In the genomic region with DNA sequence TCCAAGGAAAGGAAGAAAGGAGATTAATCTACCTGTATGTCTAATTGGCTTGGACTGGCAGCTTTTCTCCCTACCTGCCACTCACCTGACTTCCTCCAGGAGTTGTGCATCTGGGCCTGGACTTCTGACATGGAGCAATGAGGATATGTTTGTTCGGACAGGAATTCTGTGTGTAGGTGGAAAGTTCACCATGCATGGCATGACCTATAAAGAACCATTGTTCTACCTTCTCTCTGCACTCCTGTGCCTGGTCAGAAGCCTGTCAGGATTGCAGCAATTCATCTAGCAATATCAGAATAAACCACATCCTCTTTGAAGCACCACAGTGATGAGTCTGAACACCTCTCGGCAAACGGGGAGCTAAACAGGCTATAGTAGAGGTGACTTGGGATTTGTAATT, we compare ENCODE assay signal across 1 cellular context.
A peak's percentile ranks its signal among the peaks of the same experiment; 100 is the strongest.
TF ChIP-seq lines count a peak whose summit lies in the region.

No MANE protein-coding gene starts in this region.

TF ChIP-seq in HepG2, 621 proteins besides CTCF, POLR2A, EP300 and RAD21 (continued from another document and continues in another):
- TF ChIP-seq MBD4 (IDR thresholded peaks at IDR 0.05; ENCODE audit: borderline replicate concordance, low read length) (no peak), RFXANK (CRISPR knock-in tag; IDR thresholded peaks at IDR 0.05) (no peak), ZNF3 (CRISPR knock-in tag; IDR thresholded peaks at IDR 0.05) (no peak), ZNF431 (CRISPR knock-in tag; IDR thresholded peaks at IDR 0.05; ENCODE audit: borderline replicate concordance, low read depth) (no peak), SOX5 (CRISPR knock-in tag; IDR thresholded peaks at IDR 0.05; ENCODE audit: borderline replicate concordance) (peak; percentile 87), ATRX (CRISPR knock-in tag; IDR thresholded peaks at IDR 0.05; ENCODE audit: borderline replicate concordance) (no peak), ZBTB7B (CRISPR knock-in tag; IDR thresholded peaks at IDR 0.05) (no peak), HNRNPH1 (optimal IDR thresholded peaks at IDR 0.05; ENCODE audit: low read depth, low read length) (no peak), ZMYM4 (CRISPR knock-in tag; IDR thresholded peaks at IDR 0.05) (0 out of 2 replicates have a peak, but pooled peaks have one; percentile 31), HMG20A (CRISPR knock-in tag; IDR thresholded peaks at IDR 0.05; ENCODE audit: borderline replicate concordance) (no peak), RARA (CRISPR knock-in tag; IDR thresholded peaks at IDR 0.05) (no peak), JUND (CRISPR knock-in tag; IDR thresholded peaks at IDR 0.05) (0 out of 2 replicates have a peak, but pooled peaks have one; percentile 39), FOXA1 (IDR thresholded peaks at IDR 0.05) (no peak), FOXA1 (CRISPR knock-in tag; IDR thresholded peaks at IDR 0.05) (no peak), PLRG1 (conservative IDR thresholded peaks at IDR 0.05) (no peak), HOXA9 (CRISPR knock-in tag; IDR thresholded peaks at IDR 0.05; ENCODE audit: borderline replicate concordance) (no peak), PAF1 (CRISPR knock-in tag; IDR thresholded peaks at IDR 0.05) (no peak), KMT2A (CRISPR knock-in tag; IDR thresholded peaks at IDR 0.05) (no peak), ZNF749 (CRISPR knock-in tag; IDR thresholded peaks at IDR 0.05; ENCODE audit: borderline replicate concordance) (no peak), RCOR2 (CRISPR knock-in tag; IDR thresholded peaks at IDR 0.05) (no peak), FLYWCH1 (CRISPR knock-in tag; IDR thresholded peaks at IDR 0.05) (no peak), ZNF644 (CRISPR knock-in tag; IDR thresholded peaks at IDR 0.05; ENCODE audit: low read depth) (peak; percentile 74), HOXA7 (CRISPR knock-in tag; IDR thresholded peaks at IDR 0.05) (no peak), LCORL (IDR thresholded peaks at IDR 0.05) (no peak), LCORL (CRISPR knock-in tag; IDR thresholded peaks at IDR 0.05) (no peak), HNF4G (IDR thresholded peaks at IDR 0.05; ENCODE audit: borderline replicate concordance, low read depth, low read length) (peak; percentile 64), HNF4G (CRISPR knock-in tag; IDR thresholded peaks at IDR 0.05; ENCODE audit: borderline replicate concordance, low read depth) (no peak), TP53 (CRISPR knock-in tag; conservative IDR thresholded peaks at IDR 0.05) (no peak), HOXA5 (CRISPR knock-in tag; IDR thresholded peaks at IDR 0.05) (no peak), GATAD2A (CRISPR knock-in tag; IDR thresholded peaks at IDR 0.05) (0 out of 2 replicates have a peak, but pooled peaks have one; percentile 30), KLF16 (CRISPR knock-in tag; IDR thresholded peaks at IDR 0.05) (no peak), ZNF768 (CRISPR knock-in tag; IDR thresholded peaks at IDR 0.05) (no peak), POGZ (CRISPR knock-in tag; IDR thresholded peaks at IDR 0.05) (0 out of 2 replicates have a peak, but pooled peaks have one; percentile 30), GABPB1 (CRISPR knock-in tag; IDR thresholded peaks at IDR 0.05) (no peak), ZKSCAN8 (CRISPR knock-in tag; IDR thresholded peaks at IDR 0.05; ENCODE audit: borderline replicate concordance) (no peak), ZNF709 (CRISPR knock-in tag; IDR thresholded peaks at IDR 0.05) (no peak)
- TF ChIP-seq, protein P1, sequence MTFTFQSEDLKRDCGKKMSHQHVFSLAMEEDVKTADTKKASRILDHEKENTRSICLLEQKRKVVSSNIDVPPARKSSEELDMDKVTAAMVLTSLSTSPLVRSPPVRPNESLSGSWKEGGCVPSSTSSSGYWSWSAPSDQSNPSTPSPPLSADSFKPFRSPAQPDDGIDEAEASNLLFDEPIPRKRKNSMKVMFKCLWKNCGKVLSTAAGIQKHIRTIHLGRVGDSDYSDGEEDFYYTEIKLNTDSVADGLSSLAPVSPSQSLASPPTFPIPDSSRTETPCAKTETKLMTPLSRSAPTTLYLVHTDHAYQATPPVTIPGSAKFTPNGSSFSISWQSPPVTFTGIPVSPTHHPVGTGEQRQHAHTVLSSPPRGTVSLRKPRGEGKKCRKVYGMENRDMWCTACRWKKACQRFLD (CRISPR knock-in tag; IDR thresholded peaks at IDR 0.05; ENCODE audit: borderline replicate concordance) = no peak
- TF ChIP-seq, protein P2, sequence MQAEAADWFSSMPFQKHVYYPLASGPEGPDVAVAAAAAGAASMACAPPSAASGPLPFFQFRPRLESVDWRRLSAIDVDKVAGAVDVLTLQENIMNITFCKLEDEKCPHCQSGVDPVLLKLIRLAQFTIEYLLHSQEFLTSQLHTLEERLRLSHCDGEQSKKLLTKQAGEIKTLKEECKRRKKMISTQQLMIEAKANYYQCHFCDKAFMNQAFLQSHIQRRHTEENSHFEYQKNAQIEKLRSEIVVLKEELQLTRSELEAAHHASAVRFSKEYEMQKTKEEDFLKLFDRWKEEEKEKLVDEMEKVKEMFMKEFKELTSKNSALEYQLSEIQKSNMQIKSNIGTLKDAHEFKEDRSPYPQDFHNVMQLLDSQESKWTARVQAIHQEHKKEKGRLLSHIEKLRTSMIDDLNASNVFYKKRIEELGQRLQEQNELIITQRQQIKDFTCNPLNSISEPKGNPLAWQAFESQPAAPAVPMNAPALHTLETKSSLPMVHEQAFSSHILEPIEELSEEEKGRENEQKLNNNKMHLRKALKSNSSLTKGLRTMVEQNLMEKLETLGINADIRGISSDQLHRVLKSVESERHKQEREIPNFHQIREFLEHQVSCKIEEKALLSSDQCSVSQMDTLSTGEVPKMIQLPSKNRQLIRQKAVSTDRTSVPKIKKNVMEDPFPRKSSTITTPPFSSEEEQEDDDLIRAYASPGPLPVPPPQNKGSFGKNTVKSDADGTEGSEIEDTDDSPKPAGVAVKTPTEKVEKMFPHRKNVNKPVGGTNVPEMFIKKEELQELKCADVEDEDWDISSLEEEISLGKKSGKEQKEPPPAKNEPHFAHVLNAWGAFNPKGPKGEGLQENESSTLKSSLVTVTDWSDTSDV (CRISPR knock-in tag; IDR thresholded peaks at IDR 0.05) = no peak
- TF ChIP-seq, protein P3, sequence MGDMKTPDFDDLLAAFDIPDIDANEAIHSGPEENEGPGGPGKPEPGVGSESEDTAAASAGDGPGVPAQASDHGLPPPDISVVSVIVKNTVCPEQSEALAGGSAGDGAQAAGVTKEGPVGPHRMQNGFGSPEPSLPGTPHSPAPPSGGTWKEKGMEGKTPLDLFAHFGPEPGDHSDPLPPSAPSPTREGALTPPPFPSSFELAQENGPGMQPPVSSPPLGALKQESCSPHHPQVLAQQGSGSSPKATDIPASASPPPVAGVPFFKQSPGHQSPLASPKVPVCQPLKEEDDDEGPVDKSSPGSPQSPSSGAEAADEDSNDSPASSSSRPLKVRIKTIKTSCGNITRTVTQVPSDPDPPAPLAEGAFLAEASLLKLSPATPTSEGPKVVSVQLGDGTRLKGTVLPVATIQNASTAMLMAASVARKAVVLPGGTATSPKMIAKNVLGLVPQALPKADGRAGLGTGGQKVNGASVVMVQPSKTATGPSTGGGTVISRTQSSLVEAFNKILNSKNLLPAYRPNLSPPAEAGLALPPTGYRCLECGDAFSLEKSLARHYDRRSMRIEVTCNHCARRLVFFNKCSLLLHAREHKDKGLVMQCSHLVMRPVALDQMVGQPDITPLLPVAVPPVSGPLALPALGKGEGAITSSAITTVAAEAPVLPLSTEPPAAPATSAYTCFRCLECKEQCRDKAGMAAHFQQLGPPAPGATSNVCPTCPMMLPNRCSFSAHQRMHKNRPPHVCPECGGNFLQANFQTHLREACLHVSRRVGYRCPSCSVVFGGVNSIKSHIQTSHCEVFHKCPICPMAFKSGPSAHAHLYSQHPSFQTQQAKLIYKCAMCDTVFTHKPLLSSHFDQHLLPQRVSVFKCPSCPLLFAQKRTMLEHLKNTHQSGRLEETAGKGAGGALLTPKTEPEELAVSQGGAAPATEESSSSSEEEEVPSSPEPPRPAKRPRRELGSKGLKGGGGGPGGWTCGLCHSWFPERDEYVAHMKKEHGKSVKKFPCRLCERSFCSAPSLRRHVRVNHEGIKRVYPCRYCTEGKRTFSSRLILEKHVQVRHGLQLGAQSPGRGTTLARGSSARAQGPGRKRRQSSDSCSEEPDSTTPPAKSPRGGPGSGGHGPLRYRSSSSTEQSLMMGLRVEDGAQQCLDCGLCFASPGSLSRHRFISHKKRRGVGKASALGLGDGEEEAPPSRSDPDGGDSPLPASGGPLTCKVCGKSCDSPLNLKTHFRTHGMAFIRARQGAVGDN (CRISPR knock-in tag; IDR thresholded peaks at IDR 0.05) = no peak
- TF ChIP-seq, protein P4, sequence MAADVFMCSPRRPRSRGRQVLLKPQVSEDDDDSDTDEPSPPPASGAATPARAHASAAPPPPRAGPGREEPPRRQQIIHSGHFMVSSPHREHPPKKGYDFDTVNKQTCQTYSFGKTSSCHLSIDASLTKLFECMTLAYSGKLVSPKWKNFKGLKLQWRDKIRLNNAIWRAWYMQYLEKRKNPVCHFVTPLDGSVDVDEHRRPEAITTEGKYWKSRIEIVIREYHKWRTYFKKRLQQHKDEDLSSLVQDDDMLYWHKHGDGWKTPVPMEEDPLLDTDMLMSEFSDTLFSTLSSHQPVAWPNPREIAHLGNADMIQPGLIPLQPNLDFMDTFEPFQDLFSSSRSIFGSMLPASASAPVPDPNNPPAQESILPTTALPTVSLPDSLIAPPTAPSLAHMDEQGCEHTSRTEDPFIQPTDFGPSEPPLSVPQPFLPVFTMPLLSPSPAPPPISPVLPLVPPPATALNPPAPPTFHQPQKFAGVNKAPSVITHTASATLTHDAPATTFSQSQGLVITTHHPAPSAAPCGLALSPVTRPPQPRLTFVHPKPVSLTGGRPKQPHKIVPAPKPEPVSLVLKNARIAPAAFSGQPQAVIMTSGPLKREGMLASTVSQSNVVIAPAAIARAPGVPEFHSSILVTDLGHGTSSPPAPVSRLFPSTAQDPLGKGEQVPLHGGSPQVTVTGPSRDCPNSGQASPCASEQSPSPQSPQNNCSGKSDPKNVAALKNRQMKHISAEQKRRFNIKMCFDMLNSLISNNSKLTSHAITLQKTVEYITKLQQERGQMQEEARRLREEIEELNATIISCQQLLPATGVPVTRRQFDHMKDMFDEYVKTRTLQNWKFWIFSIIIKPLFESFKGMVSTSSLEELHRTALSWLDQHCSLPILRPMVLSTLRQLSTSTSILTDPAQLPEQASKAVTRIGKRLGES (CRISPR knock-in tag; IDR thresholded peaks at IDR 0.05; ENCODE audit: borderline replicate concordance) = no peak
- TF ChIP-seq, protein P5, sequence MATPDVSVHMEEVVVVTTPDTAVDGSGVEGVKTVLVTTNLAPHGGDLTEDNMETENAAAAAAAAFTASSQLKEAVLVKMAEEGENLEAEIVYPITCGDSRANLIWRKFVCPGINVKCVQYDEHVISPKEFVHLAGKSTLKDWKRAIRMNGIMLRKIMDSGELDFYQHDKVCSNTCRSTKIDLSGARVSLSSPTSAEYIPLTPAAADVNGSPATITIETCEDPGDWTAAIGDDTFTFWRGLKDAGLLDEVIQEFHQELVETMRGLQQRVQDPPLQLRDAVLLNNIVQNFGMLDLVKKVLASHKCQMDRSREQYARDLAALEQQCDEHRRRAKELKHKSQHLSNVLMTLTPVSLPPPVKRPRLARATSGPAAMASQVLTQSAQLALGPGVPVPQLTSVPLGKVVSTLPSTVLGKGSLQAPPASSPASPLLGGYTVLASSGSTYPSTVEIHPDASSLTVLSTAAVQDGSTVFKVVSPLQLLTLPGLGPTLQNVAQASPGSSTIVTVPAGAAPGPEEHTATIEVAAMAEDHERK (CRISPR knock-in tag; IDR thresholded peaks at IDR 0.05; ENCODE audit: low read depth) = no peak
- TF ChIP-seq, protein P6, sequence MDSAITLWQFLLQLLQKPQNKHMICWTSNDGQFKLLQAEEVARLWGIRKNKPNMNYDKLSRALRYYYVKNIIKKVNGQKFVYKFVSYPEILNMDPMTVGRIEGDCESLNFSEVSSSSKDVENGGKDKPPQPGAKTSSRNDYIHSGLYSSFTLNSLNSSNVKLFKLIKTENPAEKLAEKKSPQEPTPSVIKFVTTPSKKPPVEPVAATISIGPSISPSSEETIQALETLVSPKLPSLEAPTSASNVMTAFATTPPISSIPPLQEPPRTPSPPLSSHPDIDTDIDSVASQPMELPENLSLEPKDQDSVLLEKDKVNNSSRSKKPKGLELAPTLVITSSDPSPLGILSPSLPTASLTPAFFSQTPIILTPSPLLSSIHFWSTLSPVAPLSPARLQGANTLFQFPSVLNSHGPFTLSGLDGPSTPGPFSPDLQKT (CRISPR knock-in tag; IDR thresholded peaks at IDR 0.05; ENCODE audit: borderline replicate concordance) = no peak
- TF ChIP-seq, protein P7, sequence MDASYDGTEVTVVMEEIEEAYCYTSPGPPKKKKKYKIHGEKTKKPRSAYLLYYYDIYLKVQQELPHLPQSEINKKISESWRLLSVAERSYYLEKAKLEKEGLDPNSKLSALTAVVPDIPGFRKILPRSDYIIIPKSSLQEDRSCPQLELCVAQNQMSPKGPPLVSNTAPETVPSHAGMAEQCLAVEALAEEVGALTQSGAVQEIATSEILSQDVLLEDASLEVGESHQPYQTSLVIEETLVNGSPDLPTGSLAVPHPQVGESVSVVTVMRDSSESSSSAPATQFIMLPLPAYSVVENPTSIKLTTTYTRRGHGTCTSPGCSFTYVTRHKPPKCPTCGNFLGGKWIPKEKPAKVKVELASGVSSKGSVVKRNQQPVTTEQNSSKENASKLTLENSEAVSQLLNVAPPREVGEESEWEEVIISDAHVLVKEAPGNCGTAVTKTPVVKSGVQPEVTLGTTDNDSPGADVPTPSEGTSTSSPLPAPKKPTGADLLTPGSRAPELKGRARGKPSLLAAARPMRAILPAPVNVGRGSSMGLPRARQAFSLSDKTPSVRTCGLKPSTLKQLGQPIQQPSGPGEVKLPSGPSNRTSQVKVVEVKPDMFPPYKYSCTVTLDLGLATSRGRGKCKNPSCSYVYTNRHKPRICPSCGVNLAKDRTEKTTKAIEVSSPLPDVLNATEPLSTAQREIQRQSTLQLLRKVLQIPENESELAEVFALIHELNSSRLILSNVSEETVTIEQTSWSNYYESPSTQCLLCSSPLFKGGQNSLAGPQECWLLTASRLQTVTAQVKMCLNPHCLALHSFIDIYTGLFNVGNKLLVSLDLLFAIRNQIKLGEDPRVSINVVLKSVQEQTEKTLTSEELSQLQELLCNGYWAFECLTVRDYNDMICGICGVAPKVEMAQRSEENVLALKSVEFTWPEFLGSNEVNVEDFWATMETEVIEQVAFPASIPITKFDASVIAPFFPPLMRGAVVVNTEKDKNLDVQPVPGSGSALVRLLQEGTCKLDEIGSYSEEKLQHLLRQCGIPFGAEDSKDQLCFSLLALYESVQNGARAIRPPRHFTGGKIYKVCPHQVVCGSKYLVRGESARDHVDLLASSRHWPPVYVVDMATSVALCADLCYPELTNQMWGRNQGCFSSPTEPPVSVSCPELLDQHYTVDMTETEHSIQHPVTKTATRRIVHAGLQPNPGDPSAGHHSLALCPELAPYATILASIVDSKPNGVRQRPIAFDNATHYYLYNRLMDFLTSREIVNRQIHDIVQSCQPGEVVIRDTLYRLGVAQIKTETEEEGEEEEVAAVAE (CRISPR knock-in tag; IDR thresholded peaks at IDR 0.05; ENCODE audit: borderline replicate concordance) = no peak
- TF ChIP-seq, protein P8, sequence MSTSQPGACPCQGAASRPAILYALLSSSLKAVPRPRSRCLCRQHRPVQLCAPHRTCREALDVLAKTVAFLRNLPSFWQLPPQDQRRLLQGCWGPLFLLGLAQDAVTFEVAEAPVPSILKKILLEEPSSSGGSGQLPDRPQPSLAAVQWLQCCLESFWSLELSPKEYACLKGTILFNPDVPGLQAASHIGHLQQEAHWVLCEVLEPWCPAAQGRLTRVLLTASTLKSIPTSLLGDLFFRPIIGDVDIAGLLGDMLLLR (CRISPR knock-in tag; IDR thresholded peaks at IDR 0.05) = no peak
- TF ChIP-seq, protein P9, sequence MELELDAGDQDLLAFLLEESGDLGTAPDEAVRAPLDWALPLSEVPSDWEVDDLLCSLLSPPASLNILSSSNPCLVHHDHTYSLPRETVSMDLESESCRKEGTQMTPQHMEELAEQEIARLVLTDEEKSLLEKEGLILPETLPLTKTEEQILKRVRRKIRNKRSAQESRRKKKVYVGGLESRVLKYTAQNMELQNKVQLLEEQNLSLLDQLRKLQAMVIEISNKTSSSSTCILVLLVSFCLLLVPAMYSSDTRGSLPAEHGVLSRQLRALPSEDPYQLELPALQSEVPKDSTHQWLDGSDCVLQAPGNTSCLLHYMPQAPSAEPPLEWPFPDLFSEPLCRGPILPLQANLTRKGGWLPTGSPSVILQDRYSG (CRISPR knock-in tag; IDR thresholded peaks at IDR 0.05) = no peak
